ENCODE assay signal across 1 cellular context in the genomic region with DNA sequence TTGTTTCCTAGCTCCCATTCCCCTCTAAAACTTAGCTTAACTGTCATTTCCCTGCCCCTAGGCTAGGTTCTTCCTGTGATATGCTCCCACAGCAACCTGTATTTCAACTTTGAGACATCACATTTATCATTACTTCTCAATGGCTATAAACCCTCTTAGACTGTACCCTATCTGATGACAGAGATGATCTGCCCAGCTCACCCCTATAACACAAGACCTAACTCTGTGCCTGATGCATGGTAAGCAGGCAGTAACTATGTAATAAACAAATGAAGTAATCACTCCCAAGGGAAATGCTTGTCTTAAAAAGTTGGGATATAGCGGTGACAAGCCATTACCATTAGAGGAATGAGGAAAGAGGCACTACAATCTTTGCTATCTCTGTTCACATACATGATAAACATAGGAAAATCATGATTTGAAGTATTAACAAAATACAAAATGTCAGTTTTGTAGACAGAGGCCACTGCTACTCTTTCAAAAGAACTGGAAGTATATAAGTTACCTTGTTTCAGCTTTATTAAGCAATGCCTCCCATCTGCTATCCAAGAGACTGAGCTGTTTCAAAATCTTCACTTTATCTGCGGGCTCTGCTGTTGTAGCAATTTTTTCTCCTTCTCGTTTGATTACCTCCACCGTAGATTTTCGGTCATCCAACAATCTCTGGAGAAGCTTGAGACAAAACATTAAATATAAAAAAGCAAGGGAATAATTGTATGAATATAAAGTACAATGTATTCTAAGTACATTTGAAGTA.
TF ChIP-seq lines count a peak whose summit lies in the region.

No MANE protein-coding gene starts in this region.

TF ChIP-seq in HEK293, 187 proteins besides CTCF, POLR2A, EP300 and RAD21 (continued from another document and continues in another):
- TF ChIP-seq PRDM10 (tag by site-specific recombination; IDR thresholded peaks at IDR 0.05) (peak; percentile 31; the same call in 1 of the 2 replicates), ZNF449 (tag by site-specific recombination; IDR thresholded peaks at IDR 0.05) (no peak), ZNF664 (tag by site-specific recombination; IDR thresholded peaks at IDR 0.05) (no peak), ZNF513 (tag by site-specific recombination; IDR thresholded peaks at IDR 0.05) (no peak), SP3 (tag by site-specific recombination; IDR thresholded peaks at IDR 0.05) (no peak), BCL11A (tag by site-specific recombination; IDR thresholded peaks at IDR 0.05; ENCODE audit: low read depth) (peak; percentile 40; the same call in 1 of the 2 replicates), ZNF133 (tag by site-specific recombination; IDR thresholded peaks at IDR 0.05) (no peak), ZSCAN4 (tag by site-specific recombination; IDR thresholded peaks at IDR 0.05) (no peak), ZNF530 (tag by site-specific recombination; IDR thresholded peaks at IDR 0.05; ENCODE audit: low read depth) (no peak), ZNF510 (tag by site-specific recombination; IDR thresholded peaks at IDR 0.05; ENCODE audit: insufficient replicate concordance) (no peak), ZSCAN30 (tag by site-specific recombination; IDR thresholded peaks at IDR 0.05) (peak; percentile 81; the same call in 1 of the 2 replicates), REST (tag by site-specific recombination; IDR thresholded peaks at IDR 0.05) (no peak), ZFP3 (tag by site-specific recombination; IDR thresholded peaks at IDR 0.05; ENCODE audit: low read depth) (no peak), GLIS2 (tag by site-specific recombination; IDR thresholded peaks at IDR 0.05) (no peak), ZNF791 (tag by site-specific recombination; IDR thresholded peaks at IDR 0.05) (no peak), ZNF623 (tag by site-specific recombination; IDR thresholded peaks at IDR 0.05) (no peak), ZNF645 (tag by site-specific recombination; IDR thresholded peaks at IDR 0.05) (no peak), ZNF776 (tag by site-specific recombination; IDR thresholded peaks at IDR 0.05; ENCODE audit: borderline replicate concordance) (no peak), INSM2 (tag by site-specific recombination; IDR thresholded peaks at IDR 0.05) (no peak), ZNF24 (tag by site-specific recombination; IDR thresholded peaks at IDR 0.05) (peak; percentile 76; the same call in 1 of the 2 replicates), ZNF843 (tag by site-specific recombination; IDR thresholded peaks at IDR 0.05) (peak; percentile 29; the same call in 1 of the 2 replicates), ZNF214 (tag by site-specific recombination; IDR thresholded peaks at IDR 0.05; ENCODE audit: borderline replicate concordance) (no peak), ZNF704 (tag by site-specific recombination; IDR thresholded peaks at IDR 0.05) (no peak), BCL6B (tag by site-specific recombination; IDR thresholded peaks at IDR 0.05) (no peak)
- TF ChIP-seq, protein P1, sequence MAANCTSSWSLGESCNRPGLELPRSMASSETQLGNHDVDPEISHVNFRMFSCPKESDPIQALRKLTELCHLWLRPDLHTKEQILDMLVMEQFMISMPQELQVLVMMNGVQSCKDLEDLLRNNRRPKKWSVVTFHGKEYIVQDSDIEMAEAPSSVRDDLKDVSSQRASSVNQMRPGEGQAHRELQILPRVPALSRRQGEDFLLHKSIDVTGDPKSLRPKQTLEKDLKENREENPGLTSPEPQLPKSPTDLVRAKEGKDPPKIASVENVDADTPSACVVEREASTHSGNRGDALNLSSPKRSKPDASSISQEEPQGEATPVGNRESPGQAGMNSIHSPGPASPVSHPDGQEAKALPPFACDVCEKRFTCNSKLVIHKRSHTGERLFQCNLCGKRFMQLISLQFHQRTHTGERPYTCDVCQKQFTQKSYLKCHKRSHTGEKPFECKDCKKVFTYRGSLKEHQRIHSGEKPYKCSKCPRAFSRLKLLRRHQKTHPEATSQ (tag by site-specific recombination; IDR thresholded peaks at IDR 0.05) = no peak
- TF ChIP-seq, protein P2, sequence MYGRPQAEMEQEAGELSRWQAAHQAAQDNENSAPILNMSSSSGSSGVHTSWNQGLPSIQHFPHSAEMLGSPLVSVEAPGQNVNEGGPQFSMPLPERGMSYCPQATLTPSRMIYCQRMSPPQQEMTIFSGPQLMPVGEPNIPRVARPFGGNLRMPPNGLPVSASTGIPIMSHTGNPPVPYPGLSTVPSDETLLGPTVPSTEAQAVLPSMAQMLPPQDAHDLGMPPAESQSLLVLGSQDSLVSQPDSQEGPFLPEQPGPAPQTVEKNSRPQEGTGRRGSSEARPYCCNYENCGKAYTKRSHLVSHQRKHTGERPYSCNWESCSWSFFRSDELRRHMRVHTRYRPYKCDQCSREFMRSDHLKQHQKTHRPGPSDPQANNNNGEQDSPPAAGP (tag by site-specific recombination; IDR thresholded peaks at IDR 0.05) = no peak
